In genomic region chr1:43577647-43578542, GRCh38 we compare ENCODE assay signal across 27 cellular contexts. TPM values are rescaled to one million over a fixed set of nuclear protein-coding genes. Genes with fewer than 3 reads are reported as not detected.
DNase-seq lines count a peak whose midpoint lies in the region; ATAC-seq and TF ChIP-seq lines count a peak whose summit lies in the region.
"Had no signal": no experiment of that assay in that cellular context is flagged by ENCODE, and none has a peak within 500 bp of the region (broad histone marks: within the 10 kb centered on the region; RNA-seq: fewer than 3 reads in every experiment).

No MANE protein-coding gene starts in this region.

- H4K91ac ChIP-seq in IMR-90 (ENCODE audit: insufficient read depth, low read depth, low read length) = no peak overlapping the region

- no peak overlapping the region for H2BK20ac ChIP-seq in IMR-90 (ENCODE audit: low read depth, low read length)

- H3K79me1 ChIP-seq in IMR-90 (ENCODE audit: low read depth in 1 of 2, low read length in 2 of 2) = peaks cover 7 to 39% of the 10 kb centered on the region in 2 experiments

- H3K36me3 Mint-ChIP-seq in brain (peaks cover 48% of the 10 kb centered on the region), mesothelial cell of epicardium (peaks cover 33% of the 10 kb centered on the region)
- H3K36me3 Mint-ChIP-seq: immature natural killer cell had no signal

- peak overlapping the region; percentile 15 for H2AK9ac ChIP-seq in IMR-90 (replicated peaks; ENCODE audit: low read depth, low read length, poor library complexity)

- H3K27ac ChIP-seq in IMR-90 (ENCODE audit: insufficient read depth, low read length) (no peak overlapping the region), psoas muscle (no peak overlapping the region)
- H3K27ac ChIP-seq: BLaER1, gastroesophageal sphincter had no signal

- CTCF ChIA-PET in IMR-90 (lab: Yijun Ruan, JAX) = no interaction called here

- H3K9ac ChIP-seq in IMR-90 (ENCODE audit: low read depth, low read length) = no peak overlapping the region
- H3K9ac ChIP-seq: BLaER1 had no signal

- ATAC-seq in IMR-90 (ENCODE audit: low read depth) (no peak), sciatic nerve (peak; percentile 4), psoas muscle (no peak)
- ATAC-seq: gastroesophageal sphincter, HCT116, left colon, Panc1 had no signal

- no peaks in the 10 kb centered on the region for H3K9me3 Mint-ChIP-seq in brain
- H3K9me3 Mint-ChIP-seq in mesothelial cell of epicardium = no peaks in the 10 kb centered on the region
- H3K9me3 Mint-ChIP-seq: activated CD4-positive, alpha-beta memory T cell treated with anti-CD3 and anti-CD28 coated beads, Interleukin-2, amount 10 ng/mL, durations not matched to agents 7 days and 5 days; activated T-helper 1 cell treated with anti-CD3 and anti-CD28 coated beads, Interleukin-12 subunit alpha, Interleukin-12 subunit beta, Interleukin-2, Interleukin-4 antibody, amounts not matched to agents 30 ng/mL and 10 ng/mL and 1 ng/mL, durations not matched to agents 14 hours and 24 hours and 36 hours; immature natural killer cell had no signal

- no peak overlapping the region for H2AK5ac ChIP-seq in IMR-90 (ENCODE audit: low read depth, low read length)

- POLR2A ChIA-PET in IMR-90 (lab: Charles Lee; ENCODE audit: unreplicated experiment) = no interaction called here

- H3K4me3 ChIP-seq in IMR-90 (ENCODE audit: insufficient read depth, low read depth, low read length) (no peak overlapping the region), psoas muscle (no peak overlapping the region)
- H3K4me3 ChIP-seq: BLaER1, gastroesophageal sphincter, tibial nerve had no signal

- H3K4me3 Mint-ChIP-seq in brain = no peak overlapping the region
- no peak overlapping the region for H3K4me3 Mint-ChIP-seq in mesothelial cell of epicardium
- H3K4me3 Mint-ChIP-seq: activated CD4-positive, alpha-beta memory T cell treated with anti-CD3 and anti-CD28 coated beads, Interleukin-2, amount 10 ng/mL, durations not matched to agents 7 days and 5 days; activated T-helper 1 cell treated with anti-CD3 and anti-CD28 coated beads, Interleukin-12 subunit alpha, Interleukin-12 subunit beta, Interleukin-2, Interleukin-4 antibody, amounts not matched to agents 30 ng/mL and 10 ng/mL and 1 ng/mL, durations not matched to agents 14 hours and 24 hours and 36 hours; immature natural killer cell had no signal

- peaks cover 6% of the 10 kb centered on the region for H4K20me1 ChIP-seq in IMR-90 (ENCODE audit: insufficient read depth, low read length)
- H4K20me1 ChIP-seq: BLaER1 had no signal

- dilution Hi-C loops in IMR-90 (cut with HindIII; ENCODE audit: low sequenced_read_pairs, unreplicated experiment) = no loop called here

- peaks cover 21% of the 10 kb centered on the region for H3K9me1 ChIP-seq in IMR-90 (ENCODE audit: insufficient read depth, low read length)

- in situ Hi-C loops in IMR-90 (cut with MboI; ENCODE audit: low sequenced_read_pairs) = no loop called here

- intact Hi-C loops in IMR-90 (cut with micrococcal nuclease) (no loop called here), sciatic nerve (cut with DNase I) (no loop called here), psoas muscle (cut with DNase I) (loop anchor here in 1 of 2 donors (1.0 kb wide), 1 partner anchor 21 kb away; no protein-coding TSS in a partner anchor)

- H3K23ac ChIP-seq in IMR-90 (ENCODE audit: low read depth, low read length) = no peak overlapping the region; the same call in 1 of the 2 replicates

- no peak overlapping the region for H3K4ac ChIP-seq in IMR-90 (ENCODE audit: low read depth, low read length)

- no peak overlapping the region for H2AFZ ChIP-seq in IMR-90 (replicated peaks; ENCODE audit: low read length, poor library complexity)

- DNase-seq in IMR-90 (no peak), mesothelial cell of epicardium (ENCODE audit: low spot score in 2 of 2, unreplicated experiment in 2 of 2) (no peak), sciatic nerve (ENCODE audit: low spot score) (no peak), NCI-H345 (lab: John Stamatoyannopoulos, UW) (no peak), NCI-H1105 treated with DMSO at 0.1 percent for 48 hours (lab: John Stamatoyannopoulos, UW) (no peak), psoas muscle (no peak)
- DNase-seq: activated CD4-positive, alpha-beta memory T cell treated with anti-CD3 and anti-CD28 coated beads, Interleukin-2, amount 10 ng/mL, durations not matched to agents 7 days and 5 days; activated CD8-positive, alpha-beta memory T cell treated with anti-CD3 and anti-CD28 coated beads, Interleukin-2, amount 50 U/mL, for 48 hours; activated naive CD4-positive, alpha-beta T cell treated with anti-CD3 and anti-CD28 coated beads, Interleukin-2, amount 50 U/mL, for 16 hours; DMS153; immature natural killer cell; left colon; mammary epithelial cell; NCI-H1694 treated with DMSO at 0.1 percent for 48 hours; NCI-H526; NK-92 treated with Interleukin-12 subunit alpha and Interleukin-12 subunit beta, amount 100 ng/mL, for 24 hours; posterior cingulate gyrus; SHP77; stimulated activated CD4-positive, alpha-beta T cell treated with anti-CD3 and anti-CD28 coated beads, Interleukin-4, amount 100 ng/mL, for 24 hours; SW 1271 had no signal

- H3K18ac ChIP-seq in IMR-90 (ENCODE audit: low read depth, low read length) = no peak overlapping the region

- no peak overlapping the region for H4K5ac ChIP-seq in IMR-90 (ENCODE audit: low read depth, low read length)

- WGBS in IMR-90 (ENCODE audit: extremely low coverage in 2 of 2, insufficient read length in 1 of 2), 2 experiments = 94% methylated on average over 3 of the region's 18 CpGs; no CpG with 5 or more reads in 1 of the 2 experiments
- 85 to 88% (median 88%) methylated on average over 18 of the region's 18 CpGs for WGBS in psoas muscle, 3 donors

- no TSS peak for BruUV-seq in IMR-90 (replicated peaks; lab: Mats Ljungman, UMichigan)

- H3K9me3 ChIP-seq in IMR-90 (ENCODE audit: control insufficient read depth, insufficient read depth, low read length) (no peaks in the 10 kb centered on the region), psoas muscle (no peaks in the 10 kb centered on the region)
- H3K9me3 ChIP-seq: BLaER1, gastroesophageal sphincter, tibial nerve had no signal

- no peak overlapping the region for H4K8ac ChIP-seq in IMR-90 (ENCODE audit: low read depth in 2 of 2, low read length in 2 of 2)

- H2BK5ac ChIP-seq in IMR-90 (ENCODE audit: low read depth, low read length, poor library complexity, severe bottlenecking) = no peak overlapping the region

- TF ChIP-seq POLR2A in IMR-90 (IDR thresholded peaks at IDR 0.05; ENCODE audit: low read depth, low read length) = no peak

- TF ChIP-seq CTCF in IMR-90 (conservative IDR thresholded peaks at IDR 0.05; ENCODE audit: low read depth, low read length) (no peak), brain (conservative IDR thresholded peaks at IDR 0.05) (no peak), mesothelial cell of epicardium (IDR thresholded peaks at IDR 0.05; ENCODE audit: unreplicated experiment) (no peak), psoas muscle (IDR thresholded peaks at IDR 0.05) (no peak)

- no peak overlapping the region for H3K14ac ChIP-seq in IMR-90 (replicated peaks; ENCODE audit: low read depth, low read length)

- no peak overlapping the region for H2BK120ac ChIP-seq in IMR-90 (ENCODE audit: low read depth, low read length)

- H3K4me1 Mint-ChIP-seq in brain (peaks cover 26% of the 10 kb centered on the region), mesothelial cell of epicardium (peaks cover 21% of the 10 kb centered on the region)

- H3K27ac Mint-ChIP-seq in brain (peak overlapping the region in 4 of 5 experiments; percentile 37 to 62 (median 46)), mesothelial cell of epicardium (peak overlapping the region; percentile 91)
- H3K27ac Mint-ChIP-seq: activated CD4-positive, alpha-beta memory T cell treated with anti-CD3 and anti-CD28 coated beads, Interleukin-2, amount 10 ng/mL, durations not matched to agents 7 days and 5 days; activated T-helper 1 cell treated with anti-CD3 and anti-CD28 coated beads, Interleukin-12 subunit alpha, Interleukin-12 subunit beta, Interleukin-2, Interleukin-4 antibody, amounts not matched to agents 30 ng/mL and 10 ng/mL and 1 ng/mL, durations not matched to agents 14 hours and 24 hours and 36 hours had no signal

- H3K36me3 ChIP-seq in IMR-90 (ENCODE audit: control insufficient read depth, insufficient read depth, low read length) (peaks cover 32% of the 10 kb centered on the region), psoas muscle (ENCODE audit: insufficient read depth in 1 of 2, low read depth in 1 of 2) (no peaks in the 10 kb centered on the region)

- H3K4me1 ChIP-seq in IMR-90 (ENCODE audit: control insufficient read depth, insufficient read depth, low read length) (peaks cover 7% of the 10 kb centered on the region), psoas muscle (no peaks in the 10 kb centered on the region)

- TF ChIP-seq RAD21 in IMR-90 (IDR thresholded peaks at IDR 0.05; ENCODE audit: low read length) = no peak

- H2BK15ac ChIP-seq in IMR-90 (ENCODE audit: low read depth, low read length) = no peak overlapping the region

- H3K4me2 ChIP-seq in IMR-90 (ENCODE audit: low read depth, low read length) = no peak overlapping the region
- H3K4me2 ChIP-seq: BLaER1 had no signal

- no peak overlapping the region for H3K56ac ChIP-seq in IMR-90 (ENCODE audit: extremely low read depth, insufficient read depth, low read length)

- no peaks in the 10 kb centered on the region for H3K27me3 ChIP-seq in IMR-90 (ENCODE audit: control insufficient read depth, insufficient read depth, low read length)
- H3K27me3 ChIP-seq in psoas muscle (ENCODE audit: insufficient read depth in 3 of 3, low read length in 2 of 3) = no peaks in the 10 kb centered on the region
- H3K27me3 ChIP-seq: BLaER1, gastroesophageal sphincter, tibial nerve had no signal

- H3K27me3 Mint-ChIP-seq in brain (no peaks in the 10 kb centered on the region), mesothelial cell of epicardium (ENCODE audit: low read depth) (no peaks in the 10 kb centered on the region)
- H3K27me3 Mint-ChIP-seq: activated CD4-positive, alpha-beta memory T cell treated with anti-CD3 and anti-CD28 coated beads, Interleukin-2, amount 10 ng/mL, durations not matched to agents 7 days and 5 days had no signal

TF ChIP-seq in IMR-90, 13 proteins besides CTCF, POLR2A, EP300 and RAD21 (continues in another document):
- TF ChIP-seq CHD1 (IDR thresholded peaks at IDR 0.05; ENCODE audit: low read depth, low read length) = no peak
- TF ChIP-seq CEBPB (IDR thresholded peaks at IDR 0.05; ENCODE audit: low read depth, low read length) = no peak
- TF ChIP-seq MAZ (IDR thresholded peaks at IDR 0.05; ENCODE audit: borderline replicate concordance, low read depth, low read length) = no peak
- TF ChIP-seq NFE2L2 (IDR thresholded peaks at IDR 0.05; ENCODE audit: low read depth, low read length) = no peak
- no peak for TF ChIP-seq RCOR1 (IDR thresholded peaks at IDR 0.05; ENCODE audit: insufficient replicate concordance, low read length)

RNA-seq across cellular contexts. Expression of gene PTPRF, which starts 47.2 kb away (rescaled TPM):
- 25.8 and 27.8 TPM in 2 replicates for total RNA-seq in IMR-90 (2012; rRNA removed)
- 92.3 and 103 TPM in 2 replicates for polyA plus RNA-seq in IMR-90 (2012; rRNA removed)
- 46.4 and 102 TPM in 2 replicates for polyA plus RNA-seq in IMR-90 (2012; cell fraction: cytosol; rRNA removed)
- 122 and 210 TPM in 2 replicates for polyA plus RNA-seq in IMR-90 (2012; cell fraction: nucleus; rRNA removed; ENCODE audit: low replicate concordance)
- 147 TPM for polyA plus RNA-seq in brain (ENCODE audit: insufficient read depth, low read depth, low replicate concordance)
- total RNA-seq in mesothelial cell of epicardium = 464 to 475 TPM (median 471 TPM) in 3 replicates
- total RNA-seq in sciatic nerve = 180 TPM
- 1 to 10 TPM; 1.9 to 8.9 (median 3.8) TPM for total RNA-seq in psoas muscle
- 1 to 10 TPM in 1 of 3 donors, under 1 TPM in 2; 0.65 to 1.3 (median 0.93) TPM for polyA plus RNA-seq in psoas muscle
- polyA plus RNA-seq: immature natural killer cell had no signal
